Comparison of ENCODE assay signal across 1 cellular context in the genomic region with DNA sequence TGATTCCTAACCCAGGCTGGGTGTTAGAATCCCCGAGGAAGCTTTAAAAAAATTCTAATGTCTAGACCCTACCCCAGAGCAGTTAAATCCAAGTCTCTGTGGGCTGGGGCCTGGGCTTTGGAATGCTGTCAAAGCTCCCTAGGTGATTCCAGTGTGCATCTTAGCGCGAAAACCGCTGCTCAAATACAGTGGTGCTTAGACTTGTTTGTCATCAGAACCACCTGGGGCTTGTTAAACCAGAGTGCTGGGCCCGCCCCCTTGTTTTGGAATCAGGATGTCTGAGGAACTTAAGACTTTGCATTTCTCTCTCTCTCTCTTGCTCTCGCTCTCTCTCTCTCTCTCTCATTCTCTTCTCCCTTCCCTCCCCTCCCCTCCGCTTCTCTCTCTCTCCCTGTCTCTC.
TF ChIP-seq lines count a peak whose summit lies in the region.

No MANE protein-coding gene starts in this region.

TF ChIP-seq in HEK293, 187 proteins besides CTCF, POLR2A, EP300 and RAD21 (continued from another document):
- TF ChIP-seq GLIS1 (tag by site-specific recombination; IDR thresholded peaks at IDR 0.05) (peak; percentile 30; the same call in 1 of the 2 replicates), ZNF335 (tag by site-specific recombination; conservative IDR thresholded peaks at IDR 0.05) (no peak), ZNF530 (tag by site-specific recombination; IDR thresholded peaks at IDR 0.05; ENCODE audit: low read depth) (no peak), ZFP69B (tag by site-specific recombination; IDR thresholded peaks at IDR 0.05) (0 out of 2 replicates have a peak, but pooled peaks have one; percentile 33)
- TF ChIP-seq, protein P1, sequence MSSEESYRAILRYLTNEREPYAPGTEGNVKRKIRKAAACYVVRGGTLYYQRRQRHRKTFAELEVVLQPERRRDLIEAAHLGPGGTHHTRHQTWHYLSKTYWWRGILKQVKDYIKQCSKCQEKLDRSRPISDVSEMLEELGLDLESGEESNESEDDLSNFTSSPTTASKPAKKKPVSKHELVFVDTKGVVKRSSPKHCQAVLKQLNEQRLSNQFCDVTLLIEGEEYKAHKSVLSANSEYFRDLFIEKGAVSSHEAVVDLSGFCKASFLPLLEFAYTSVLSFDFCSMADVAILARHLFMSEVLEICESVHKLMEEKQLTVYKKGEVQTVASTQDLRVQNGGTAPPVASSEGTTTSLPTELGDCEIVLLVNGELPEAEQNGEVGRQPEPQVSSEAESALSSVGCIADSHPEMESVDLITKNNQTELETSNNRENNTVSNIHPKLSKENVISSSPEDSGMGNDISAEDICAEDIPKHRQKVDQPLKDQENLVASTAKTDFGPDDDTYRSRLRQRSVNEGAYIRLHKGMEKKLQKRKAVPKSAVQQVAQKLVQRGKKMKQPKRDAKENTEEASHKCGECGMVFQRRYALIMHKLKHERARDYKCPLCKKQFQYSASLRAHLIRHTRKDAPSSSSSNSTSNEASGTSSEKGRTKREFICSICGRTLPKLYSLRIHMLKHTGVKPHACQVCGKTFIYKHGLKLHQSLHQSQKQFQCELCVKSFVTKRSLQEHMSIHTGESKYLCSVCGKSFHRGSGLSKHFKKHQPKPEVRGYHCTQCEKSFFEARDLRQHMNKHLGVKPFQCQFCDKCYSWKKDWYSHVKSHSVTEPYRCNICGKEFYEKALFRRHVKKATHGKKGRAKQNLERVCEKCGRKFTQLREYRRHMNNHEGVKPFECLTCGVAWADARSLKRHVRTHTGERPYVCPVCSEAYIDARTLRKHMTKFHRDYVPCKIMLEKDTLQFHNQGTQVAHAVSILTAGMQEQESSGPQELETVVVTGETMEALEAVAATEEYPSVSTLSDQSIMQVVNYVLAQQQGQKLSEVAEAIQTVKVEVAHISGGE (tag by site-specific recombination; conservative IDR thresholded peaks at IDR 0.05; ENCODE audit: low read depth): no peak
